ENCODE assay signal across 8 cellular contexts in the genomic region with DNA sequence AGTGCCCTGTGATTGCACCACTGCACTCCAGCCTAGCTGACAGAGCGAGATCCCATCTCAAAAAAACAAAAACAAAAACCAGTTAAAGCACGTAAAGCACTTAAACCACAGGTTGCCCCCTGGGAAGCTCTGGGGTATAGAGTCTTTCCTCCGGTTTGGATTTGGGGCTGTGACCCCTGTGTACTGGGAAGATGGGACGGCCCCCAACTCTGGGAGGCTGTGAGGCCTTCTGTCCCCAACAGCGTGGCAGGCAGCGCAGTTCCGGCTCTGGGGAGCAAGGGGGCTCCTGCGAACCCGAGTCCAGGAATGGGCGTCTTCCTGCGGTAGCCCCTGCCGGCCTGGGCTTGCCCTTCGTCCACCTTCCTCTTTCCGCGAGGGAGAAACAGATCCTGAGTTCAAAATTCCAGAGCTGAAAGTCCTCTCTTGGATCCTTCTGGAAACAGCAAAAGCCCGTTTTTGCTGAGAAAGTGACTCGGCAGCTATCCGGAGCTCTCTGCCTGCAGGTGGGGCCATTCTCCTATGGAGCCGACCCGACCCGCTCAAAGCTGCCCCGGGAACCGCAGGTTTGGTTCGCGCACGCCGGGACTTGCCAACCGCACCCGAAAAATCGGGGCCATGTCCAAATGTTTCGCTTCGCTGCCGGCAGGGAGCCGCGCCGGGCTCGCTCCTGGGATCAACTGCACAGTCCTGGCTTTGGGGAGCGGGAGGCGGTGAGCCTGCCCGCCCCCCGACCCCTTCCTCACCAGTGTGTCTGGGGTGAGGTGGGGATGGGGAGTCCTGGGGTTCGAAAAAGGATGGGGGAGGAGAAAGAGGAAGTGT. TPM values are rescaled to one million over a fixed set of nuclear protein-coding genes. Genes with fewer than 3 reads are reported as not detected.
DNase-seq lines count a peak whose midpoint lies in the region; ATAC-seq lines count a peak whose summit lies in the region.
"Had no signal": no experiment of that assay in that cellular context is flagged by ENCODE, and none has a peak within 500 bp of the region (broad histone marks: within the 10 kb centered on the region; RNA-seq: fewer than 3 reads in every experiment).

No MANE protein-coding gene starts in this region.

- peaks cover 14% of the 10 kb centered on the region for H3K4me1 ChIP-seq in adipocyte (ENCODE audit: control insufficient read depth, insufficient read depth, low read length)
- H3K4me1 ChIP-seq in rectal smooth muscle tissue (ENCODE audit: control insufficient read depth, insufficient read depth, low read length): no peaks in the 10 kb centered on the region

- H3K27me3 ChIP-seq in adipocyte (replicated peaks; ENCODE audit: control insufficient read depth, insufficient read depth, low read length) (no peaks in the 10 kb centered on the region), rectal smooth muscle tissue (ENCODE audit: control insufficient read depth, insufficient read depth, low read length) (no peaks in the 10 kb centered on the region)

- peak; percentile 67 for DNase-seq in GM19238 (ENCODE audit: insufficient read length, low spot score)
- DNase-seq in SHP77 treated with DMSO at 0.1 percent for 48 hours (lab: John Stamatoyannopoulos, UW): peak; percentile 35
- peak; percentile 70 for DNase-seq in adipocyte (ENCODE audit: low read depth)
- peak; percentile 73 for DNase-seq in left ventricle myocardium superior

- H3K4me3 ChIP-seq in adipocyte (ENCODE audit: low read length) (peak overlapping the region; percentile 75), rectal smooth muscle tissue (ENCODE audit: low read length) (peak overlapping the region; percentile 64)

- H3K9ac ChIP-seq in adipocyte (ENCODE audit: low read length): peak overlapping the region; percentile 75
- no peak overlapping the region for H3K9ac ChIP-seq in rectal smooth muscle tissue (ENCODE audit: low read length)

- H3K9me3 ChIP-seq in adipocyte (ENCODE audit: control insufficient read depth, low read length): no peaks in the 10 kb centered on the region

- H3K27ac ChIP-seq in rectal smooth muscle tissue (ENCODE audit: low read depth, low read length): peak overlapping the region; percentile 20

- no peaks in the 10 kb centered on the region for H3K36me3 ChIP-seq in adipocyte (ENCODE audit: control insufficient read depth, insufficient read depth, low read length, severe bottlenecking)
- no peaks in the 10 kb centered on the region for H3K36me3 ChIP-seq in rectal smooth muscle tissue (ENCODE audit: control insufficient read depth, insufficient read depth, low read length)

- peak; percentile 88 for ATAC-seq in left ventricle myocardium superior
- no peak for ATAC-seq in HG03520 (IDR thresholded peaks at IDR 0.05; ENCODE audit: unreplicated experiment)
- ATAC-seq in HG03442 (IDR thresholded peaks at IDR 0.05; ENCODE audit: unreplicated experiment): no peak

- intact Hi-C loops in left ventricle myocardium superior (cut with micrococcal nuclease): no loop called here

RNA-seq across cellular contexts. Expression of gene POLA2, which starts 36.3 kb away (rescaled TPM):
- 3.5 TPM for total RNA-seq in left ventricle myocardium superior

RNA-seq across cellular contexts. Expression of gene CAPN1, which starts 43.8 kb away (rescaled TPM):
- 90.1 TPM for total RNA-seq in left ventricle myocardium superior

RNA-seq across cellular contexts. Expression of gene SPDYC, which starts 55.5 kb away (rescaled TPM):
- not detected for total RNA-seq in left ventricle myocardium superior
- total RNA-seq: pulmonary artery endothelial cell had no signal
